ENCODE assay signal across 9 cellular contexts in genomic region chr17:12899604-12900003, GRCh38.
"Had no signal": no experiment of that assay in that cellular context is flagged by ENCODE, and none has a peak within 500 bp of the region (broad histone marks: within the 10 kb centered on the region; RNA-seq: fewer than 3 reads in every experiment).

No MANE protein-coding gene starts in this region.

- H3K4me1 ChIP-seq: HAP-1 had no signal

- H3K9me3 ChIP-seq: HAP-1 had no signal

- H3K27ac Mint-ChIP-seq: HFFc6 had no signal

- FAIRE-seq: K562 had no signal

- ATAC-seq: HCT116, K562 had no signal

- H3K27ac ChIP-seq: GM23248, HL-60 had no signal

- H3K36me3 ChIP-seq: HAP-1 had no signal

- H3K4me3 Mint-ChIP-seq: HFFc6 had no signal

- H2AFZ ChIP-seq: GM23248 had no signal

- H3K4me3 ChIP-seq: GM23248, HAP-1, K562 had no signal

- DNase-seq: GM23248, GOT3, H7, HFFc6, IMR-90 had no signal
